In genomic region chrX:65480960-65481359, GRCh38 we compare ENCODE assay signal across 18 cellular contexts.
DNase-seq lines count a peak whose midpoint lies in the region; ATAC-seq, FAIRE-seq and TF ChIP-seq lines count a peak whose summit lies in the region.
"Had no signal": no experiment of that assay in that cellular context is flagged by ENCODE, and none has a peak within 500 bp of the region (broad histone marks: within the 10 kb centered on the region; RNA-seq: fewer than 3 reads in every experiment).

No MANE protein-coding gene starts in this region.

- peaks cover 0 to 7% (median 0%) of the 10 kb centered on the region in 3 donors for H3K9me3 ChIP-seq in tibial artery
- H3K9me3 ChIP-seq: Caco-2, MG63 had no signal

- DNase-seq in stimulated activated naive CD8-positive, alpha-beta T cell treated with anti-CD3 and anti-CD28 coated beads, Interleukin-15, Interleukin-2, amounts not matched to agents 100 U/mL and 50 U/mL, for 24 hours, result no peak
- DNase-seq in stimulated activated naive CD8-positive, alpha-beta T cell treated with anti-CD3 and anti-CD28 coated beads, Interleukin-15, amount 100 ng/mL, for 72 hours, result no peak
- peak; percentile 56 for DNase-seq in NCI-H226
- peak; percentile 20 for DNase-seq in iPS DF 19.7 (ENCODE audit: low read depth, low spot score)
- DNase-seq in D721Med (ENCODE audit: insufficient read length, low spot score), result no peak
- DNase-seq in activated CD4-positive, CD25-positive, alpha-beta regulatory T cell treated with anti-CD3 and anti-CD28 coated beads, Interleukin-2, amount 50 U/mL, for 72 hours, result no peak
- DNase-seq in tibial artery, result no peak
- DNase-seq: Caco-2; CD4-positive, CD25-positive, alpha-beta regulatory T cell; GDM1; MG63; NCI-H1417; NCI-H187; NCI-H446 treated with DMSO at 0.1 percent for 48 hours; NCI-H526 treated with DMSO at 0.1 percent for 48 hours had no signal

- H3K9me3 Mint-ChIP-seq in stimulated activated naive CD8-positive, alpha-beta T cell treated with anti-CD3 and anti-CD28 coated beads, Interleukin-15, amount 100 ng/mL, for 72 hours, result no peaks in the 10 kb centered on the region

- H3K27ac ChIP-seq in tibial artery, result no peak overlapping the region

- TF ChIP-seq CTCF in D721Med (IDR thresholded peaks at IDR 0.05; ENCODE audit: insufficient read depth, missing control alignments) (no peak), tibial artery (IDR thresholded peaks at IDR 0.05) (no peak)

- no peaks in the 10 kb centered on the region for H3K4me1 ChIP-seq in tibial artery
- H3K4me1 ChIP-seq: Caco-2 had no signal

- H3K27me3 ChIP-seq in tibial artery, result no peaks in the 10 kb centered on the region
- H3K27me3 ChIP-seq: MG63 had no signal

- no peak for FAIRE-seq in D721Med (lab: Jason Lieb, UNC)
- FAIRE-seq: A204.1 had no signal

- intact Hi-C loops in tibial artery (cut with DNase I; ENCODE audit: low total_unique reads), result no loop called here

- peaks cover 6% of the 10 kb centered on the region for H3K4me1 Mint-ChIP-seq in stimulated activated naive CD8-positive, alpha-beta T cell treated with anti-CD3 and anti-CD28 coated beads, Interleukin-15, amount 100 ng/mL, for 72 hours
- H3K4me1 Mint-ChIP-seq: CD4-positive, CD25-positive, alpha-beta regulatory T cell had no signal

- H3K27me3 Mint-ChIP-seq in stimulated activated naive CD8-positive, alpha-beta T cell treated with anti-CD3 and anti-CD28 coated beads, Interleukin-15, amount 100 ng/mL, for 72 hours, result no peaks in the 10 kb centered on the region
- H3K27me3 Mint-ChIP-seq: CD4-positive, CD25-positive, alpha-beta regulatory T cell had no signal

- H3K4me3 ChIP-seq in tibial artery, result no peak overlapping the region
- H3K4me3 ChIP-seq: MG63 had no signal

- peak; percentile 36 for ATAC-seq in stimulated activated naive CD8-positive, alpha-beta T cell treated with anti-CD3 and anti-CD28 coated beads, Interleukin-15, Interleukin-2, amounts not matched to agents 100 U/mL and 50 U/mL, for 24 hours
- no peak for ATAC-seq in stimulated activated naive CD8-positive, alpha-beta T cell treated with anti-CD3 and anti-CD28 coated beads, Interleukin-15, amount 100 ng/mL, for 72 hours
- ATAC-seq in GM19397 (IDR thresholded peaks at IDR 0.05; ENCODE audit: unreplicated experiment), result no peak
- ATAC-seq: Right ventricle myocardium inferior had no signal

- H3K27ac Mint-ChIP-seq in stimulated activated naive CD8-positive, alpha-beta T cell treated with anti-CD3 and anti-CD28 coated beads, Interleukin-15, amount 100 ng/mL, for 72 hours, result no peak overlapping the region
- H3K27ac Mint-ChIP-seq: CD4-positive, CD25-positive, alpha-beta regulatory T cell had no signal

- H3K4me3 Mint-ChIP-seq in stimulated activated naive CD8-positive, alpha-beta T cell treated with anti-CD3 and anti-CD28 coated beads, Interleukin-15, amount 100 ng/mL, for 72 hours, result no peak overlapping the region
- H3K4me3 Mint-ChIP-seq: CD4-positive, CD25-positive, alpha-beta regulatory T cell had no signal

- H3K36me3 ChIP-seq in tibial artery, result peaks cover 0 to 6% (median 0%) of the 10 kb centered on the region in 3 donors
- H3K36me3 ChIP-seq: MG63 had no signal

Comparison
In these comparisons a context has a peak if more than half of its experiments do, and no peak if none do; other contexts are left out.
1. DNase-seq: peak in NCI-H226 (single experiment) and iPS DF 19.7 (single experiment); none in stimulated activated naive CD8-positive, alpha-beta T cell treated with anti-CD3 and anti-CD28 coated beads, Interleukin-15, Interleukin-2, amounts not matched to agents 100 U/mL and 50 U/mL, for 24 hours (single experiment), stimulated activated naive CD8-positive, alpha-beta T cell treated with anti-CD3 and anti-CD28 coated beads, Interleukin-15, amount 100 ng/mL, for 72 hours (0 of 2), D721Med (single experiment), activated CD4-positive, CD25-positive, alpha-beta regulatory T cell treated with anti-CD3 and anti-CD28 coated beads, Interleukin-2, amount 50 U/mL, for 72 hours (single experiment) and tibial artery (0 of 2).